In the genomic region with DNA sequence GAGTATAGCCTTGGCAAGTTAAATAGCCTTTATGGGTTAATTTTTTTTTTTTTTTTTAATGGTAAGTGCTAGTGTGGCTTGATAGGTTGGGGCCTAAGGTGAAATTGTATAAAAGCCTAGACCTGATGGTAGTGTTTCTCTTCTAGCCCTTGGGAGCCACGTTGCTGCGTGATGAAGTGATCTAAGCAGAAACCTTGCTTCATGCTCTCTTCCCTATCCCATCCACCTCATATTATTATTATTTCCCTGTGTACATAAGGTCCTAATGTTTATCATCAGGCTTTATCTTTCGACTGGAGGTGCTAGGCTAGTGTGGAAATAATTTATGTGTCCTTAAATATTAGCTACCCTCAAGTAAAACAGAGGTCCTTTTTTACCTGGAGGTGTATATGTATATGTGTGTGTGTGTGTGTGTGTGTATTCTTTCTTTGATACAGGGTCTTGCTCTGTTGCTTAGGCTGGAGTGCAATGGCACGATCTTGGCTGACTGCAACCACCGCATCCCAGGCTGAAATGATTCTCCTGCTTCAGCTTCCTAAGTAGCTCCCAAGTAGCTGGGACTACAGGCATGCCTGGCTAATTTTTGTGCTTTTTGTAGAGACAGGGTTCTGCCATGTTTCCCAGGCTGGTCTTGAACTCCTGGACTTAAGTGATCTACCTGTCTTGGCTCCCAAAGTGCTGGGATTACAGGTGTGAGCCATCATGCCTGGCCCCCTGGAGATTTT, we compare ENCODE assay signal across 17 cellular contexts. TPM values are rescaled to one million over a fixed set of nuclear protein-coding genes. Genes with fewer than 3 reads are reported as not detected.
A peak's percentile ranks its signal among the peaks of the same experiment; 100 is the strongest.
DNase-seq lines count a peak whose midpoint lies in the region; ATAC-seq, FAIRE-seq and TF ChIP-seq lines count a peak whose summit lies in the region.
"Had no signal": no experiment of that assay in that cellular context is flagged by ENCODE, and none has a peak within 500 bp of the region (broad histone marks: within the 10 kb centered on the region; RNA-seq: fewer than 3 reads in every experiment).

No MANE protein-coding gene starts in this region.

- 41 to 52% (median 51%) methylated on average over 5 of the region's 5 CpGs for WGBS in adrenal gland, 4 donors

- peaks cover 4% of the 10 kb centered on the region for H3K36me3 Mint-ChIP-seq in activated naive CD8-positive, alpha-beta T cell
- peaks cover 13% of the 10 kb centered on the region for H3K36me3 Mint-ChIP-seq in activated naive CD8-positive, alpha-beta T cell treated with anti-CD3 and anti-CD28 coated beads for 36 hours
- H3K36me3 Mint-ChIP-seq: natural killer cell, WTC11 had no signal

- peaks cover 19% of the 10 kb centered on the region for H3K4me1 Mint-ChIP-seq in activated naive CD8-positive, alpha-beta T cell (ENCODE audit: low read depth)
- H3K4me1 Mint-ChIP-seq in activated naive CD8-positive, alpha-beta T cell treated with anti-CD3 and anti-CD28 coated beads for 36 hours = peaks cover 17% of the 10 kb centered on the region

- H3K27ac Mint-ChIP-seq in activated naive CD8-positive, alpha-beta T cell = no peak overlapping the region
- H3K27ac Mint-ChIP-seq in activated naive CD8-positive, alpha-beta T cell treated with anti-CD3 and anti-CD28 coated beads for 36 hours = no peak overlapping the region
- H3K27ac Mint-ChIP-seq: natural killer cell, WTC11 had no signal

- DNase-seq in activated naive CD8-positive, alpha-beta T cell treated with anti-CD3 and anti-CD28 coated beads for 36 hours = no peak
- DNase-seq in adrenal gland = no peak
- no peak for DNase-seq in kidney
- DNase-seq in thoracic aorta (ENCODE audit: low spot score) = no peak
- DNase-seq in C1 segment of cervical spinal cord (lab: John Stamatoyannopoulos, UW) = no peak
- no peak for DNase-seq in NCI-H82 (lab: John Stamatoyannopoulos, UW)
- no peak for DNase-seq in HT-29 (ENCODE audit: low spot score)
- DNase-seq: activated T-cell treated with anti-CD3 and anti-CD28 coated beads, Interleukin-2, amount 50 U/mL, for 72 hours; natural killer cell; NCI-H226; SIG-M5; stimulated activated CD4-positive, alpha-beta T cell treated with anti-CD3 and anti-CD28 coated beads, Interleukin-12 subunit alpha, Interleukin-12 subunit beta, amount 100 ng/mL, for 4 hours had no signal

- H3K36me3 ChIP-seq in adrenal gland (replicated peaks in 1 of 2) = no peaks in the 10 kb centered on the region
- no peaks in the 10 kb centered on the region for H3K36me3 ChIP-seq in kidney (ENCODE audit: control insufficient read depth in 1 of 2, insufficient read depth in 2 of 2, low read length in 2 of 2)
- no peaks in the 10 kb centered on the region for H3K36me3 ChIP-seq in thoracic aorta

- peak overlapping the region; percentile 8 for H3K4me3 Mint-ChIP-seq in activated naive CD8-positive, alpha-beta T cell
- H3K4me3 Mint-ChIP-seq in activated naive CD8-positive, alpha-beta T cell treated with anti-CD3 and anti-CD28 coated beads for 36 hours = no peak overlapping the region
- H3K4me3 Mint-ChIP-seq: WTC11 had no signal

- FAIRE-seq in kidney (lab: Jason Lieb, UNC) = no peak
- FAIRE-seq: G401.6, urothelium cell line had no signal

- peaks cover 35 to 76% of the 10 kb centered on the region in 2 donors for H3K4me1 ChIP-seq in adrenal gland (replicated peaks in 1 of 2)
- H3K4me1 ChIP-seq in kidney (ENCODE audit: control insufficient read depth in 1 of 2, insufficient read depth in 1 of 2, low read depth in 1 of 2, low read length in 2 of 2) = peaks cover 23 to 45% of the 10 kb centered on the region in 2 donors
- peaks cover 36 to 70% of the 10 kb centered on the region in 2 donors for H3K4me1 ChIP-seq in thoracic aorta (ENCODE audit: control insufficient read depth in 1 of 2, low read depth in 2 of 2)

- intact Hi-C loops in adrenal gland (cut with DNase I) (loop anchor here (10.0 kb wide), 2 partner anchors 65 to 175 kb away; no protein-coding TSS in a partner anchor), kidney (cut with DNase I) (no loop called here)

- no peaks in the 10 kb centered on the region for H3K9me3 Mint-ChIP-seq in activated naive CD8-positive, alpha-beta T cell (ENCODE audit: low read depth)
- H3K9me3 Mint-ChIP-seq in activated naive CD8-positive, alpha-beta T cell treated with anti-CD3 and anti-CD28 coated beads for 36 hours = no peaks in the 10 kb centered on the region
- H3K9me3 Mint-ChIP-seq: activated T-cell treated with anti-CD3 and anti-CD28 coated beads, Interleukin-2, amount 50 U/mL, for 72 hours; natural killer cell; WTC11 had no signal

- H3K9me3 ChIP-seq in adrenal gland (replicated peaks in 1 of 3) = no peaks in the 10 kb centered on the region
- H3K9me3 ChIP-seq in kidney (ENCODE audit: control insufficient read depth in 1 of 2, low read length in 2 of 2) = no peaks in the 10 kb centered on the region
- no peaks in the 10 kb centered on the region for H3K9me3 ChIP-seq in thoracic aorta

- no peak for ATAC-seq in thoracic aorta (ENCODE audit: insufficient number of reproducible peaks, low FRiP score, low read depth)
- ATAC-seq: activated T-cell treated with anti-CD3 and anti-CD28 coated beads, Interleukin-2, amount 50 U/mL, for 72 hours; natural killer cell; WTC11 had no signal

- H3K4me3 ChIP-seq in adrenal gland = peak overlapping the region in 1 of 4 donors; percentile 96
- H3K4me3 ChIP-seq in kidney (ENCODE audit: low read length in 2 of 2) = peak overlapping the region; percentile 19 to 88
- no peak overlapping the region for H3K4me3 ChIP-seq in thoracic aorta

- peak overlapping the region; percentile 2 to 65 for H3K9ac ChIP-seq in kidney (ENCODE audit: low read length in 2 of 2)

- TF ChIP-seq POLR2A in adrenal gland (IDR thresholded peaks at IDR 0.05) = no peak

- no peak for TF ChIP-seq CTCF in adrenal gland (IDR thresholded peaks at IDR 0.05)
- TF ChIP-seq CTCF in kidney (IDR thresholded peaks at IDR 0.05; ENCODE audit: borderline replicate concordance, extremely low read depth, insufficient read depth) = no peak
- TF ChIP-seq CTCF in thoracic aorta (IDR thresholded peaks at IDR 0.05) = no peak

- H3K27me3 ChIP-seq in adrenal gland (no peaks in the 10 kb centered on the region), thoracic aorta (replicated peaks; ENCODE audit: insufficient read depth) (no peaks in the 10 kb centered on the region)

- no peaks in the 10 kb centered on the region for H3K27me3 Mint-ChIP-seq in activated naive CD8-positive, alpha-beta T cell
- H3K27me3 Mint-ChIP-seq in activated naive CD8-positive, alpha-beta T cell treated with anti-CD3 and anti-CD28 coated beads for 36 hours = no peaks in the 10 kb centered on the region

- peak overlapping the region in 3 of 5 donors; percentile 35 to 94 (median 91) for H3K27ac ChIP-seq in adrenal gland
- H3K27ac ChIP-seq in kidney (ENCODE audit: low read depth in 2 of 2, low read length in 2 of 2) = peak overlapping the region; percentile 52 to 68
- peak overlapping the region; percentile 0 to 30 for H3K27ac ChIP-seq in thoracic aorta
- H3K27ac ChIP-seq: epithelial cell of prostate had no signal

RNA-seq across cellular contexts. Expression of a gene that starts 3.6 kb away (rescaled TPM):
- 10 to 100 TPM; 28.9 to 29.8 TPM for total RNA-seq in activated naive CD8-positive, alpha-beta T cell treated with anti-CD3 and anti-CD28 coated beads for 36 hours
- 100 to 1,000 TPM in 3 of 8 donors, 10 to 100 TPM in 5; 41.4 to 139 (median 84.0) TPM for total RNA-seq in adrenal gland
- polyA plus RNA-seq in adrenal gland = 10 to 100 TPM; 48.7 to 95.9 (median 68.9) TPM
- total RNA-seq in kidney = 113 TPM
- polyA plus RNA-seq in kidney (ENCODE audit: insufficient read depth, low read depth, low replicate concordance) = 20.8 TPM
- 10 to 100 TPM; 17.9 to 87.8 TPM for total RNA-seq in thoracic aorta
- 23.9 and 38.0 TPM in 2 replicates for total RNA-seq in HT-29 (2014; rRNA removed; shearing (Covaris generic))

Comparison
In these comparisons a context has a peak if more than half of its experiments do, and no peak if none do; other contexts are left out.
1. H3K27ac ChIP-seq: peak in every context shown above with its lines; median percentile 91 in adrenal gland; 60 in kidney; 15 in thoracic aorta.